Comparison of ENCODE assay signal across 31 cellular contexts in genomic region chr19:8605514-8605913, GRCh38. TPM values are rescaled to one million over a fixed set of nuclear protein-coding genes. Genes with fewer than 3 reads are reported as not detected.
DNase-seq lines count a peak whose midpoint lies in the region; ATAC-seq, FAIRE-seq and TF ChIP-seq lines count a peak whose summit lies in the region.
"Had no signal": no experiment of that assay in that cellular context is flagged by ENCODE, and none has a peak within 500 bp of the region (broad histone marks: within the 10 kb centered on the region; RNA-seq: fewer than 3 reads in every experiment).

No MANE protein-coding gene starts in this region.

- H3K27ac ChIP-seq in K562 (ENCODE audit: extremely low read depth, low read depth, low read length): no peak overlapping the region
- H3K27ac ChIP-seq: BLaER1 had no signal

- in situ Hi-C loops in K562 (cut with MboI): no loop called here

- no peak for TF ChIP-seq POLR2A in K562 (conservative IDR thresholded peaks at IDR 0.05)

- no peaks in the 10 kb centered on the region for H3K36me3 ChIP-seq in K562 (ENCODE audit: control insufficient read depth, insufficient read depth, low read length)
- H3K36me3 ChIP-seq: BE2C had no signal

- intact Hi-C loops in K562 (cut with micrococcal nuclease): no loop called here

- CTCF ChIA-PET in K562 (lab: Yijun Ruan, JAX; ENCODE audit: low intra/inter-chr PET ratio): interaction anchor here (0.5 kb wide), 1 partner anchor 132 kb away, joined by 4 read pairs; no protein-coding TSS in a partner anchor

- TF ChIP-seq CTCF in K562 (IDR thresholded peaks at IDR 0.05 in 2 of 3, conservative IDR thresholded peaks at IDR 0.05 in 1 of 3; ENCODE audit: insufficient read depth in 2 of 3, low read depth in 1 of 3, low read length in 3 of 3): no peak
- TF ChIP-seq CTCF in endothelial cell (IDR thresholded peaks at IDR 0.05; ENCODE audit: unreplicated experiment): no peak

- H3K9me3 ChIP-seq in K562 (replicated peaks; ENCODE audit: control insufficient read depth, insufficient read depth, low read depth, low read length): no peaks in the 10 kb centered on the region
- H3K9me3 ChIP-seq: BE2C had no signal

- H2AFZ ChIP-seq in K562 (ENCODE audit: low read depth, low read length): no peak overlapping the region

- H3K27me3 ChIP-seq in K562 (ENCODE audit: control insufficient read depth in 2 of 2, insufficient read depth in 2 of 2, low read length in 2 of 2): peaks cover 16 to 61% of the 10 kb centered on the region in 2 experiments
- H3K27me3 ChIP-seq: BLaER1 had no signal

- no peak for DNase-seq in K562 (ENCODE audit: extremely low read depth in 1 of 4, low spot score in 3 of 4)
- DNase-seq in endothelial cell (ENCODE audit: low spot score): no peak
- no peak for DNase-seq in foreskin melanocyte
- DNase-seq: 8988T; ACHN; BE2C; C1 segment of cervical spinal cord; CD4-positive, alpha-beta memory T cell; CD4-positive, CD25-positive, alpha-beta regulatory T cell; CD8-positive, alpha-beta memory T cell; COR-L47; DMS 273 treated with DMSO at 0.1 percent for 48 hours; DMS153; DMS53; DMS79; DND-41; EL; GDM1 had no signal

- H3K4me2 ChIP-seq in K562 (ENCODE audit: insufficient read depth, low read length): no peak overlapping the region
- H3K4me2 ChIP-seq: BLaER1 had no signal

- no peak overlapping the region for H3K9ac ChIP-seq in K562 (ENCODE audit: insufficient read depth in 1 of 2, low read depth in 2 of 2, low read length in 2 of 2)
- H3K9ac ChIP-seq: BLaER1 had no signal

- ATAC-seq in K562 (no peak), GM18519 (IDR thresholded peaks at IDR 0.05; ENCODE audit: low FRiP score, unreplicated experiment) (no peak), GM19455 (IDR thresholded peaks at IDR 0.05; ENCODE audit: unreplicated experiment) (no peak)
- ATAC-seq: GM12878 had no signal

- no TSS peak for BruUV-seq in K562 (replicated peaks; lab: Mats Ljungman, UMichigan)

- H3K79me2 ChIP-seq in K562 (ENCODE audit: control insufficient read depth, insufficient read depth, low read length): no peaks in the 10 kb centered on the region

- H3K4me1 ChIP-seq in K562 (replicated peaks in 1 of 2; ENCODE audit: control insufficient read depth in 2 of 2, insufficient read depth in 2 of 2, low read length in 2 of 2): peaks cover 6 to 27% of the 10 kb centered on the region in 2 experiments; a peak in 3 of 5 replicates
- H3K4me1 ChIP-seq: BE2C had no signal

- no peak for TF ChIP-seq EP300 in K562 (IDR thresholded peaks at IDR 0.05; ENCODE audit: low read length)

- no peak for TF ChIP-seq RAD21 in K562 (CRISPR knock-in tag; conservative IDR thresholded peaks at IDR 0.05 in 1 of 2, IDR thresholded peaks at IDR 0.05 in 1 of 2)

- H3K27me3 Mint-ChIP-seq in endothelial cell (ENCODE audit: unreplicated experiment): peaks cover 24% of the 10 kb centered on the region
- H3K27me3 Mint-ChIP-seq: CD4-positive, alpha-beta memory T cell had no signal

- no peaks in the 10 kb centered on the region for H3K9me3 Mint-ChIP-seq in endothelial cell (ENCODE audit: unreplicated experiment)

- peak overlapping the region; percentile 56 for H3K4me3 Mint-ChIP-seq in endothelial cell (ENCODE audit: unreplicated experiment)
- H3K4me3 Mint-ChIP-seq: CD14-positive monocyte; CD4-positive, alpha-beta memory T cell; CD8-positive, alpha-beta memory T cell had no signal

- H3K27ac Mint-ChIP-seq in endothelial cell (ENCODE audit: unreplicated experiment): no peak overlapping the region
- H3K27ac Mint-ChIP-seq: CD14-positive monocyte; CD4-positive, alpha-beta memory T cell; CD4-positive, CD25-positive, alpha-beta regulatory T cell; CD8-positive, alpha-beta memory T cell had no signal

- H4K20me1 ChIP-seq in K562 (replicated peaks; ENCODE audit: control insufficient read depth, insufficient read depth, low read length): no peaks in the 10 kb centered on the region

- no peaks in the 10 kb centered on the region for H3K9me1 ChIP-seq in K562 (ENCODE audit: control insufficient read depth, insufficient read depth, low read length)

- no peak for FAIRE-seq in K562 (lab: Jason Lieb, UNC)
- FAIRE-seq: A204.1, GM12878, GM12892, GM18507, GM19239 had no signal

- 16% methylated on average over 16 of the region's 17 CpGs for WGBS in K562 (ENCODE audit: insufficient coverage, low coverage, missing lambda C conversion rate)

- peaks cover 53% of the 10 kb centered on the region for H3K36me3 Mint-ChIP-seq in endothelial cell (ENCODE audit: low read depth, unreplicated experiment)

- H3K4me3 ChIP-seq in K562: no peak overlapping the region
- H3K4me3 ChIP-seq: GM12878 had no signal

- POLR2A ChIA-PET in K562 (lab: Yijun Ruan, JAX): interaction anchor here (0.9 kb wide), 1 partner anchor 10 kb away, joined by 5 read pairs; no protein-coding TSS in a partner anchor

- H3K4me1 Mint-ChIP-seq in endothelial cell (ENCODE audit: unreplicated experiment): peaks cover 17% of the 10 kb centered on the region

TF ChIP-seq in K562, 482 proteins besides CTCF, POLR2A, EP300 and RAD21 (continues in another document):
- TF ChIP-seq E2F6 (IDR thresholded peaks at IDR 0.05; ENCODE audit: borderline replicate concordance in 1 of 2, extremely low read depth in 1 of 2, insufficient read depth in 1 of 2, insufficient read length in 1 of 2, low read depth in 1 of 2, low read length in 1 of 2, poor library complexity in 1 of 2, severe bottlenecking in 1 of 2): peak in 1 of 2 experiments; percentile 73

RNA-seq across cellular contexts. Expression of gene ADAMTS10, which starts 5.0 kb away (rescaled TPM):
- 2.3 and 5.9 TPM in 2 replicates for total RNA-seq in K562 (2011; cell fraction: chromatin; rRNA removed; ENCODE audit: low replicate concordance)
- total RNA-seq in K562 (2011; cell fraction: nucleolus; rRNA removed): 2.6 and 5.5 TPM in 2 replicates
- total RNA-seq in K562 (2011; cell fraction: nucleoplasm; rRNA removed): 2.8 and 3.6 TPM in 2 replicates
- total RNA-seq in K562 (2014; rRNA removed): 0.33 and 0.41 TPM in 2 replicates
- total RNA-seq in K562 (2014; rRNA removed; fragmentation: Illumina TruSeq; extraction: Trizol): not detected in 2 replicates
- total RNA-seq in K562 (2015; rRNA removed; fragmentation: Illumina TruSeq; extraction: Trizol): 0.30 and 0.33 TPM in 2 replicates
- total RNA-seq in K562 (2021): 0.29 and 1.2 TPM in 2 replicates
- 0.28 and 0.57 TPM in 2 replicates for polyA plus RNA-seq in K562 (2011; rRNA removed)
- 0.72 and 1.2 TPM in 2 replicates for polyA plus RNA-seq in K562 (2011; cell fraction: cytosol; rRNA removed)
- 3.7 and 14.1 TPM in 2 replicates for polyA plus RNA-seq in K562 (2011; cell fraction: nucleus; rRNA removed)
- polyA plus RNA-seq in K562 (2012): 0.76 and 1.1 TPM in 2 replicates
- 0.30 TPM in 1 of 2 replicates, not detected in the other for polyA plus RNA-seq in K562 (2014; fragmentation: Illumina TruSeq; extraction: Trizol)
- not detected for polyA plus RNA-seq in K562 (2014; fragmentation: Nextera tagmentation; extraction: Ambion mirVana)
- 0.84 and 1.8 TPM in 2 replicates for polyA plus RNA-seq in K562 (2014; rRNA removed)
- polyA minus RNA-seq in K562 (2011; rRNA and poly(A)+ RNA removed): 0.30 and 0.53 TPM in 2 replicates
- 1.4 TPM in 1 of 2 replicates, not detected in the other for polyA minus RNA-seq in K562 (2011; cell fraction: cytosol; rRNA and poly(A)+ RNA removed)
- 1.8 and 6.3 TPM in 2 replicates for polyA minus RNA-seq in K562 (2011; cell fraction: nucleus; rRNA and poly(A)+ RNA removed)
- 58.7 TPM for total RNA-seq in endothelial cell (ENCODE audit: unreplicated experiment)
- polyA plus RNA-seq: CD14-positive monocyte had no signal

RNA-seq across cellular contexts. Expression of gene NFILZ, which starts 24.9 kb away (rescaled TPM):
- total RNA-seq in K562 (2011; cell fraction: chromatin; rRNA removed; ENCODE audit: low replicate concordance): not detected in 2 replicates
- not detected in 2 replicates for total RNA-seq in K562 (2011; cell fraction: nucleolus; rRNA removed)
- not detected in 2 replicates for total RNA-seq in K562 (2011; cell fraction: nucleoplasm; rRNA removed)
- total RNA-seq in K562 (2014; rRNA removed): not detected in 2 replicates
- not detected in 2 replicates for total RNA-seq in K562 (2014; rRNA removed; fragmentation: Illumina TruSeq; extraction: Trizol)
- not detected in 2 replicates for total RNA-seq in K562 (2015; rRNA removed; fragmentation: Illumina TruSeq; extraction: Trizol)
- not detected in 2 replicates for total RNA-seq in K562 (2021)
- not detected in 2 replicates for polyA plus RNA-seq in K562 (2011; rRNA removed)
- polyA plus RNA-seq in K562 (2011; cell fraction: cytosol; rRNA removed): not detected in 2 replicates
- not detected in 2 replicates for polyA plus RNA-seq in K562 (2011; cell fraction: nucleus; rRNA removed)
- not detected in 2 replicates for polyA plus RNA-seq in K562 (2012)
- polyA plus RNA-seq in K562 (2014; fragmentation: Illumina TruSeq; extraction: Trizol): not detected in 2 replicates
- polyA plus RNA-seq in K562 (2014; fragmentation: Nextera tagmentation; extraction: Ambion mirVana): not detected
- polyA plus RNA-seq in K562 (2014; rRNA removed): not detected in 2 replicates
- polyA minus RNA-seq in K562 (2011; rRNA and poly(A)+ RNA removed): not detected in 2 replicates
- not detected in 2 replicates for polyA minus RNA-seq in K562 (2011; cell fraction: cytosol; rRNA and poly(A)+ RNA removed)
- not detected in 2 replicates for polyA minus RNA-seq in K562 (2011; cell fraction: nucleus; rRNA and poly(A)+ RNA removed)
- total RNA-seq in endothelial cell (ENCODE audit: unreplicated experiment): not detected
- total RNA-seq: A673; CD4-positive, alpha-beta memory T cell; CD4-positive, CD25-positive, alpha-beta regulatory T cell; CD8-positive, alpha-beta memory T cell; Daoy; G401; GM12878 had no signal
- polyA plus RNA-seq: AG04450; CD14-positive monocyte; CD4-positive, alpha-beta memory T cell; CD4-positive, CD25-positive, alpha-beta regulatory T cell; CD8-positive, alpha-beta memory T cell; GM12878 had no signal

RNA-seq across cellular contexts. Expression of gene MYO1F, which starts 28.3 kb away (rescaled TPM):
- total RNA-seq in K562 (2011; cell fraction: chromatin; rRNA removed; ENCODE audit: low replicate concordance): 5.4 and 19.9 TPM in 2 replicates
- total RNA-seq in K562 (2011; cell fraction: nucleolus; rRNA removed): 7.4 and 10.8 TPM in 2 replicates
- total RNA-seq in K562 (2011; cell fraction: nucleoplasm; rRNA removed): 7.2 and 14.7 TPM in 2 replicates
- total RNA-seq in K562 (2014; rRNA removed): 2.0 and 5.7 TPM in 2 replicates
- 2.6 and 2.8 TPM in 2 replicates for total RNA-seq in K562 (2014; rRNA removed; fragmentation: Illumina TruSeq; extraction: Trizol)
- 8.1 and 9.4 TPM in 2 replicates for total RNA-seq in K562 (2015; rRNA removed; fragmentation: Illumina TruSeq; extraction: Trizol)
- total RNA-seq in K562 (2021): 4.5 and 6.0 TPM in 2 replicates
- 3.5 and 8.1 TPM in 2 replicates for polyA plus RNA-seq in K562 (2011; rRNA removed)
- 4.3 and 17.3 TPM in 2 replicates for polyA plus RNA-seq in K562 (2011; cell fraction: cytosol; rRNA removed)
- 5.6 and 11.4 TPM in 2 replicates for polyA plus RNA-seq in K562 (2011; cell fraction: nucleus; rRNA removed)
- 10.8 and 26.9 TPM in 2 replicates for polyA plus RNA-seq in K562 (2012)
- 5.3 and 5.6 TPM in 2 replicates for polyA plus RNA-seq in K562 (2014; fragmentation: Illumina TruSeq; extraction: Trizol)
- polyA plus RNA-seq in K562 (2014; fragmentation: Nextera tagmentation; extraction: Ambion mirVana): under 1 TPM; 0.78 to 0.82 TPM
- 3.0 and 4.3 TPM in 2 replicates for polyA plus RNA-seq in K562 (2014; rRNA removed)
- polyA minus RNA-seq in K562 (2011; rRNA and poly(A)+ RNA removed): 3.7 and 10.6 TPM in 2 replicates
- polyA minus RNA-seq in K562 (2011; cell fraction: cytosol; rRNA and poly(A)+ RNA removed): 5.9 and 10.6 TPM in 2 replicates
- polyA minus RNA-seq in K562 (2011; cell fraction: nucleus; rRNA and poly(A)+ RNA removed): 6.1 and 9.4 TPM in 2 replicates
- total RNA-seq in endothelial cell (ENCODE audit: unreplicated experiment): 3.2 TPM
- total RNA-seq: Daoy, G401 had no signal
